Comparison of ENCODE assay signal across 1 cellular context in genomic region chr19:49431330-49431749, GRCh38.
TF ChIP-seq lines count a peak whose summit lies in the region.

No MANE protein-coding gene starts in this region.

TF ChIP-seq in K562, 482 proteins besides CTCF, POLR2A, EP300 and RAD21 (continued from another document):
- no peak for TF ChIP-seq RNF219 (CRISPR knock-in tag; IDR thresholded peaks at IDR 0.05)
- no peak for TF ChIP-seq ZNF696 (CRISPR knock-in tag; conservative IDR thresholded peaks at IDR 0.05)
- TF ChIP-seq TCFL5 (CRISPR knock-in tag; conservative IDR thresholded peaks at IDR 0.05): no peak
